In the genomic region with DNA sequence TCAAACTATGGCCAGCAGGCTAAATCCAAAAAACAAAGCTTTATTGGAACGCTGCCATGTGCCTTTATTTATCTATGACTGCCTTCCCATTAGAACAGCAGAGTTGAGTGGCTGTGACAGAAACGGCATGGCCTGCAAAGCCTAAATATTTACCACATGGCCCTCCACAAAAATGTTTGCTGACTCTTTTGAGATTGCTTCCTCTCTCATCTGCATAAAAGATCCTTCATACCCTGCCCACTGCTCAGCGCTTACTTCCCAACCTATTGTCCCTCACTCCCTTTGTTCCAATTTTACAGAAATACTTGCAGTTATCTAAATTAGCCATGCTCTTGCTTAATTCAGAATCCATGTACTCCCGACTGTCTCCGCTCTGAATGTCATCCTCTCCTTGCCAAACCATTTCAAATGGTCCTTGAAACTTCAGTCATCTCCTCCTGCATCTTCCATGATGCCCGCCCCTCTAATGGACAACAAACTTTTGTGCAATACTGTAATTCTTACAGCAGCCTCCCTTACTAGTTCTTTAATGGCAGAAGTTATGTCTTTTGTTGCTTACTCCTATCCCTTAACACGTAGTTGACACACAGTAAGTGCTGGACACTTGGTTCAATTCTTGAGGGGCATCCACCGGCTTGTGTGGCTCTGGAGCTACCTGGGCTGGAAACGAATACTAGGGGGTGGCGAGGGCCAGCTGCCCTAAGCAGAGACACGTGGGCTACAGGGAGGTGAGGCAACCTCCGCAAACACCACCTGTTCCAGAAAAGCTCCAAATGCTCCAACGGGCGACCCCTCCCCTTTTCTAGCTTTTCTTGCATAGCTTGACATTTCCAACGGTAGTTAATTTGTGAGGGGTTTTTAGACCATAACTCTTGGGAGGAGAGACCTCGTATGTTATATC, we compare ENCODE assay signal across 8 cellular contexts. TPM values are rescaled to one million over a fixed set of nuclear protein-coding genes. Genes with fewer than 3 reads are reported as not detected.
A peak's percentile ranks its signal among the peaks of the same experiment; 100 is the strongest.
DNase-seq lines count a peak whose midpoint lies in the region; ATAC-seq and TF ChIP-seq lines count a peak whose summit lies in the region.

No MANE protein-coding gene starts in this region.

- H3K4me3 ChIP-seq in ACC112 (ENCODE audit: low read depth, low read length) (peak overlapping the region; percentile 93), GM12875 (ENCODE audit: low read depth, low read length) (peak overlapping the region; percentile 95), iPS-20b (ENCODE audit: low read length) (peak overlapping the region; percentile 87)

- H3K9me3 ChIP-seq in iPS-20b (ENCODE audit: insufficient read depth, low read depth, low read length), result no peaks in the 10 kb centered on the region

- peaks cover 52% of the 10 kb centered on the region for H3K79me2 ChIP-seq in ACC112 (ENCODE audit: control insufficient read depth, insufficient read depth, low read length, unreplicated experiment)

- H3K4me1 Mint-ChIP-seq in activated T-helper 17 cell treated with anti-CD3 and anti-CD28 coated beads, Interleukin-2, amount 50 U/mL, for 72 hours, result peaks cover 6% of the 10 kb centered on the region
- H3K4me1 Mint-ChIP-seq in stimulated activated naive CD8-positive, alpha-beta T cell treated with anti-CD3 and anti-CD28 coated beads, Interleukin-15, Interleukin-2, amounts not matched to agents 100 ng/mL and 50 ng/mL, for 24 hours (ENCODE audit: low read depth), result peaks cover 11% of the 10 kb centered on the region

- H3K27ac ChIP-seq in ACC112 (ENCODE audit: low read depth, low read length) (peak overlapping the region; percentile 27; the same call in 1 of the 2 replicates), iPS-20b (ENCODE audit: low read length) (peak overlapping the region; percentile 54)

- H3K4me1 ChIP-seq in ACC112 (ENCODE audit: control insufficient read depth, insufficient read depth, low read length, unreplicated experiment) (no peaks in the 10 kb centered on the region), iPS-20b (ENCODE audit: insufficient read depth, low read length) (no peaks in the 10 kb centered on the region)

- peak; percentile 22 for ATAC-seq in HG03103 (IDR thresholded peaks at IDR 0.05; ENCODE audit: low read depth, unreplicated experiment)
- ATAC-seq in activated T-helper 17 cell treated with anti-CD3 and anti-CD28 coated beads, Interleukin-2, amount 50 U/mL, for 72 hours (replicated peaks), result no peak

- no peaks in the 10 kb centered on the region for H3K9me3 Mint-ChIP-seq in activated T-helper 17 cell treated with anti-CD3 and anti-CD28 coated beads, Interleukin-2, amount 50 U/mL, for 72 hours
- H3K9me3 Mint-ChIP-seq in stimulated activated naive CD8-positive, alpha-beta T cell treated with anti-CD3 and anti-CD28 coated beads, Interleukin-15, Interleukin-2, amounts not matched to agents 100 ng/mL and 50 ng/mL, for 24 hours, result no peaks in the 10 kb centered on the region

- no peaks in the 10 kb centered on the region for H3K27me3 ChIP-seq in ACC112 (ENCODE audit: insufficient read depth, low read length)
- no peaks in the 10 kb centered on the region for H3K27me3 ChIP-seq in iPS-20b (ENCODE audit: insufficient read depth, low read length)

- H3K36me3 ChIP-seq in ACC112 (ENCODE audit: insufficient read depth, low read length), result peaks cover 3% of the 10 kb centered on the region; the same call in 1 of the 2 replicates
- H3K36me3 ChIP-seq in iPS-20b (ENCODE audit: insufficient read depth, low read depth, low read length), result peaks cover 25% of the 10 kb centered on the region; the same call in 1 of the 2 replicates

- peak overlapping the region; percentile 99 for H3K9ac ChIP-seq in iPS-20b (ENCODE audit: low read depth, low read length)

- H2AFZ ChIP-seq in ACC112 (ENCODE audit: low read length, unreplicated experiment), result peak overlapping the region; percentile 77

- peak overlapping the region; percentile 79 for H3K27ac Mint-ChIP-seq in activated T-helper 17 cell treated with anti-CD3 and anti-CD28 coated beads, Interleukin-2, amount 50 U/mL, for 72 hours
- peak overlapping the region; percentile 99 for H3K27ac Mint-ChIP-seq in stimulated activated naive CD8-positive, alpha-beta T cell treated with anti-CD3 and anti-CD28 coated beads, Interleukin-15, Interleukin-2, amounts not matched to agents 100 ng/mL and 50 ng/mL, for 24 hours

- TF ChIP-seq CTCF in GM12875 (IDR thresholded peaks at IDR 0.05; ENCODE audit: borderline replicate concordance, insufficient read depth, low read depth, low read length), result no peak

- H3K4me3 Mint-ChIP-seq in activated T-helper 17 cell treated with anti-CD3 and anti-CD28 coated beads, Interleukin-2, amount 50 U/mL, for 72 hours, result peak overlapping the region; percentile 86
- peak overlapping the region; percentile 89 for H3K4me3 Mint-ChIP-seq in stimulated activated naive CD8-positive, alpha-beta T cell treated with anti-CD3 and anti-CD28 coated beads, Interleukin-15, Interleukin-2, amounts not matched to agents 100 ng/mL and 50 ng/mL, for 24 hours

- peak; percentile 19 for DNase-seq in NCI-H2227 treated with DMSO at 0.1 percent for 48 hours (lab: John Stamatoyannopoulos, UW)
- DNase-seq in T-helper 9 cell, result no peak

- H3K27me3 Mint-ChIP-seq in activated T-helper 17 cell treated with anti-CD3 and anti-CD28 coated beads, Interleukin-2, amount 50 U/mL, for 72 hours, result no peaks in the 10 kb centered on the region
- no peaks in the 10 kb centered on the region for H3K27me3 Mint-ChIP-seq in stimulated activated naive CD8-positive, alpha-beta T cell treated with anti-CD3 and anti-CD28 coated beads, Interleukin-15, Interleukin-2, amounts not matched to agents 100 ng/mL and 50 ng/mL, for 24 hours

- peaks cover 16% of the 10 kb centered on the region for H3K36me3 Mint-ChIP-seq in activated T-helper 17 cell treated with anti-CD3 and anti-CD28 coated beads, Interleukin-2, amount 50 U/mL, for 72 hours (ENCODE audit: low read depth)
- peaks cover 32% of the 10 kb centered on the region for H3K36me3 Mint-ChIP-seq in stimulated activated naive CD8-positive, alpha-beta T cell treated with anti-CD3 and anti-CD28 coated beads, Interleukin-15, Interleukin-2, amounts not matched to agents 100 ng/mL and 50 ng/mL, for 24 hours (ENCODE audit: low read depth)

RNA-seq across cellular contexts. Expression of gene XRCC2, which starts 0.8 kb away (rescaled TPM):
- 10 to 100 TPM; 15.7 to 26.7 TPM for total RNA-seq in activated T-helper 17 cell treated with anti-CD3 and anti-CD28 coated beads, Interleukin-2, amount 50 U/mL, for 72 hours
